8 cellular contexts compared by ENCODE assay signal in genomic region chr11:96388891-96389603, GRCh38. TPM values are rescaled to one million over a fixed set of nuclear protein-coding genes. Genes with fewer than 3 reads are reported as not detected.
A peak's percentile ranks its signal among the peaks of the same experiment; 100 is the strongest.
DNase-seq lines count a peak whose midpoint lies in the region; ATAC-seq and TF ChIP-seq lines count a peak whose summit lies in the region.

No MANE protein-coding gene starts in this region.

- TF ChIP-seq POLR2A in suprapubic skin (IDR thresholded peaks at IDR 0.05): no peak

- TF ChIP-seq EP300 in suprapubic skin (IDR thresholded peaks at IDR 0.05): no peak

- WGBS in liver: under 1% methylated on average over 21 of the region's 21 CpGs
- WGBS in suprapubic skin: 0% methylated on average over 20 of the region's 21 CpGs

- peak overlapping the region; percentile 68 to 98 (median 74) for H3K4me3 ChIP-seq in liver (ENCODE audit: low read depth in 1 of 3, low read length in 3 of 3)
- peak overlapping the region; percentile 76 for H3K4me3 ChIP-seq in suprapubic skin

- TF ChIP-seq CTCF in liver (IDR thresholded peaks at IDR 0.05; ENCODE audit: low read depth, low read length, missing input control): no peak
- no peak for TF ChIP-seq CTCF in suprapubic skin (IDR thresholded peaks at IDR 0.05)

- H3K9me3 ChIP-seq in liver (ENCODE audit: control insufficient read depth in 4 of 4, low read length in 3 of 4) (no peaks in the 10 kb centered on the region), suprapubic skin (no peaks in the 10 kb centered on the region)

- H3K36me3 ChIP-seq in liver (ENCODE audit: control insufficient read depth in 4 of 4, insufficient read depth in 3 of 4, low read depth in 1 of 4, low read length in 3 of 4) (peaks cover 0 to 3% (median 0%) of the 10 kb centered on the region in 4 donors), suprapubic skin (no peaks in the 10 kb centered on the region)

- H3K27ac ChIP-seq in liver (ENCODE audit: low read depth in 1 of 2, low read length in 2 of 2) (peak overlapping the region; percentile 87 to 94), suprapubic skin (peak overlapping the region; percentile 93)

- no peak for TF ChIP-seq RAD21 in liver (IDR thresholded peaks at IDR 0.05)

- ATAC-seq in GM18858 (IDR thresholded peaks at IDR 0.05; ENCODE audit: unreplicated experiment): peak; percentile 23
- ATAC-seq in HG03025 (IDR thresholded peaks at IDR 0.05; ENCODE audit: low FRiP score, unreplicated experiment): peak; percentile 38

- H3K4me1 ChIP-seq in liver (ENCODE audit: control insufficient read depth in 4 of 4, insufficient read depth in 4 of 4, low read length in 3 of 4): peaks cover 0 to 13% (median 11%) of the 10 kb centered on the region in 4 donors
- H3K4me1 ChIP-seq in suprapubic skin: peaks cover 22% of the 10 kb centered on the region

- DNase-seq in AG20443 (ENCODE audit: low spot score) (peak; percentile 48), NCI-H69 (lab: John Stamatoyannopoulos, UW) (peak; percentile 91), cerebellum (ENCODE audit: low spot score) (peak; percentile 37), suprapubic skin (ENCODE audit: low spot score in 2 of 2) (no peak), NCI-H187 (lab: John Stamatoyannopoulos, UW) (no peak)

- peak overlapping the region in 1 of 2 donors; percentile 88 for H3K9ac ChIP-seq in liver (ENCODE audit: low read depth in 1 of 2, low read length in 2 of 2)

- no peaks in the 10 kb centered on the region for H3K27me3 ChIP-seq in liver (ENCODE audit: control insufficient read depth in 4 of 4, insufficient read depth in 4 of 4, low read length in 3 of 4)
- no peaks in the 10 kb centered on the region for H3K27me3 ChIP-seq in suprapubic skin

TF ChIP-seq in liver, 16 proteins besides CTCF, POLR2A, EP300 and RAD21:
- TF ChIP-seq ZBTB33 (IDR thresholded peaks at IDR 0.05) (peak; percentile 10), FOXA2 (IDR thresholded peaks at IDR 0.05) (no peak), HNF4A (conservative IDR thresholded peaks at IDR 0.05) (peak; percentile 62), TAF1 (conservative IDR thresholded peaks at IDR 0.05) (no peak), EGR1 (IDR thresholded peaks at IDR 0.05; ENCODE audit: low read depth in 2 of 2) (no peak), YY1 (IDR thresholded peaks at IDR 0.05) (no peak), REST (IDR thresholded peaks at IDR 0.05) (no peak), JUND (IDR thresholded peaks at IDR 0.05) (no peak)
TF ChIP-seq in liver: peak in this region for 2.

RNA-seq across cellular contexts. Expression of gene CCDC82, which starts 0.7 kb away (rescaled TPM):
- 77.3 TPM for total RNA-seq in cerebellum
- total RNA-seq in liver: 10 to 100 TPM in 1 of 2 donors, 1 to 10 TPM in 1; 7.8 to 14.1 TPM
- polyA plus RNA-seq in liver: 10 to 100 TPM in 1 of 2 donors, 1 to 10 TPM in 1; 4.5 to 14.5 TPM
- 10 to 100 TPM; 12.5 to 31.9 (median 14.3) TPM for total RNA-seq in suprapubic skin

RNA-seq across cellular contexts. Expression of gene JRKL, which starts 0.8 kb away (rescaled TPM):
- total RNA-seq in cerebellum (9.0 TPM), liver (1 to 10 TPM; 1.9 to 3.8 TPM), suprapubic skin (1 to 10 TPM; 5.2 to 6.4 (median 5.9) TPM)
- 1 to 10 TPM; 1.1 to 1.2 TPM for polyA plus RNA-seq in liver

RNA-seq across cellular contexts. Expression of gene MAML2, which starts 46.1 kb away (rescaled TPM):
- total RNA-seq in cerebellum (17.3 TPM), liver (1 to 10 TPM; 2.1 TPM), suprapubic skin (10 to 100 TPM; 24.9 to 44.4 (median 30.9) TPM)
- polyA plus RNA-seq in liver: under 1 TPM; 0.56 to 0.69 TPM

Comparison
In these comparisons a context has a peak if more than half of its experiments do, and no peak if none do; other contexts are left out.
1. DNase-seq: peak in AG20443 (single experiment), NCI-H69 (single experiment) and cerebellum (single experiment); none in suprapubic skin (0 of 2) and NCI-H187 (0 of 2).